In genomic region chr12:122895290-122895689, GRCh38 we compare ENCODE assay signal across 7 cellular contexts. TPM values are rescaled to one million over a fixed set of nuclear protein-coding genes. Genes with fewer than 3 reads are reported as not detected.
A peak's percentile ranks its signal among the peaks of the same experiment; 100 is the strongest.
DNase-seq lines count a peak whose midpoint lies in the region; ATAC-seq, FAIRE-seq and TF ChIP-seq lines count a peak whose summit lies in the region.

No MANE protein-coding gene starts in this region.

- peak overlapping the region; percentile 99 to 100 (median 100) for H3K27ac Mint-ChIP-seq in immature natural killer cell

- peak overlapping the region; percentile 77 for H4K91ac ChIP-seq in IMR-90 (ENCODE audit: insufficient read depth, low read depth, low read length)

- peaks cover 47% of the 10 kb centered on the region; the same call in 1 of the 2 replicates for H4K20me1 ChIP-seq in IMR-90 (ENCODE audit: insufficient read depth, low read length)

- no peak overlapping the region for H2BK20ac ChIP-seq in IMR-90 (ENCODE audit: low read depth, low read length)

- no peak for TF ChIP-seq RAD21 in IMR-90 (IDR thresholded peaks at IDR 0.05; ENCODE audit: low read length)

- H3K4me1 ChIP-seq in IMR-90 (ENCODE audit: control insufficient read depth, insufficient read depth, low read length) (peaks cover 19% of the 10 kb centered on the region), adrenal gland (replicated peaks in 1 of 2) (peaks cover 44 to 48% of the 10 kb centered on the region in 2 donors), stomach smooth muscle (ENCODE audit: control insufficient read depth, insufficient read depth, low read length) (peaks cover 28% of the 10 kb centered on the region)

- H3K4me3 ChIP-seq in IMR-90 (ENCODE audit: insufficient read depth, low read depth, low read length): peak overlapping the region; percentile 97
- H3K4me3 ChIP-seq in adrenal gland: peak overlapping the region; percentile 57 to 82 (median 62)
- peak overlapping the region; percentile 74 to 90 for H3K4me3 ChIP-seq in stomach smooth muscle (ENCODE audit: low read length in 2 of 2)

- peak overlapping the region; percentile 97 for H3K4ac ChIP-seq in IMR-90 (ENCODE audit: low read depth, low read length)

- H3K36me3 Mint-ChIP-seq in immature natural killer cell: no peaks in the 10 kb centered on the region

- H2BK120ac ChIP-seq in IMR-90 (ENCODE audit: low read depth, low read length): peak overlapping the region; percentile 74; the same call in 1 of the 2 replicates

- POLR2A ChIA-PET in IMR-90 (lab: Charles Lee; ENCODE audit: unreplicated experiment): no interaction called here

- H3K27me3 ChIP-seq in IMR-90 (ENCODE audit: control insufficient read depth, insufficient read depth, low read length): no peaks in the 10 kb centered on the region
- no peaks in the 10 kb centered on the region for H3K27me3 ChIP-seq in adrenal gland
- no peaks in the 10 kb centered on the region for H3K27me3 ChIP-seq in stomach smooth muscle (ENCODE audit: control insufficient read depth in 1 of 2, insufficient read depth in 2 of 2, low read length in 2 of 2)

- no peak for TF ChIP-seq CTCF in IMR-90 (conservative IDR thresholded peaks at IDR 0.05; ENCODE audit: low read depth, low read length)
- no peak for TF ChIP-seq CTCF in adrenal gland (IDR thresholded peaks at IDR 0.05)

- H3K9ac ChIP-seq in IMR-90 (ENCODE audit: low read depth, low read length): peak overlapping the region; percentile 98
- H3K9ac ChIP-seq in stomach smooth muscle (ENCODE audit: low read length in 2 of 2): peak overlapping the region; percentile 93 to 95

- H3K4me1 Mint-ChIP-seq in immature natural killer cell: peaks cover 91 to 97% of the 10 kb centered on the region in 2 donors

- peak overlapping the region; percentile 88 for H4K5ac ChIP-seq in IMR-90 (ENCODE audit: low read depth, low read length)

- no peak for TF ChIP-seq POLR2A in IMR-90 (IDR thresholded peaks at IDR 0.05; ENCODE audit: low read depth, low read length)
- TF ChIP-seq POLR2A in adrenal gland (IDR thresholded peaks at IDR 0.05): no peak

- H3K56ac ChIP-seq in IMR-90 (ENCODE audit: extremely low read depth, insufficient read depth, low read length): peak overlapping the region; percentile 87

- peak overlapping the region; percentile 97 for H3K4me2 ChIP-seq in IMR-90 (ENCODE audit: low read depth, low read length)

- H3K23ac ChIP-seq in IMR-90 (ENCODE audit: low read depth, low read length): peak overlapping the region; percentile 98

- H3K79me1 ChIP-seq in IMR-90 (ENCODE audit: low read depth in 1 of 2, low read length in 2 of 2): peaks cover 0 to 63% of the 10 kb centered on the region in 2 experiments; a peak in 2 of 4 replicates

- H3K36me3 ChIP-seq in IMR-90 (ENCODE audit: control insufficient read depth, insufficient read depth, low read length) (no peaks in the 10 kb centered on the region; the same call in 1 of the 2 replicates), adrenal gland (replicated peaks in 1 of 2) (no peaks in the 10 kb centered on the region), stomach smooth muscle (ENCODE audit: control insufficient read depth in 2 of 2, insufficient read depth in 2 of 2, low read length in 2 of 2) (no peaks in the 10 kb centered on the region)

- no peak for DNase-seq in IMR-90
- no peak for DNase-seq in adrenal gland
- no peak for DNase-seq in immature natural killer cell
- DNase-seq in RCC 7860 (ENCODE audit: low spot score): no peak
- no peak for DNase-seq in activated CD8-positive, alpha-beta memory T cell treated with anti-CD3 and anti-CD28 coated beads for 24 hours
- no peak for DNase-seq in NCI-H146 (lab: John Stamatoyannopoulos, UW)

- H3K9me3 Mint-ChIP-seq in immature natural killer cell: no peaks in the 10 kb centered on the region

- H2AFZ ChIP-seq in IMR-90 (replicated peaks; ENCODE audit: low read length, poor library complexity): peak overlapping the region; percentile 99

- H3K9me3 ChIP-seq in IMR-90 (ENCODE audit: control insufficient read depth, insufficient read depth, low read length): no peaks in the 10 kb centered on the region
- H3K9me3 ChIP-seq in adrenal gland (replicated peaks in 1 of 3): no peaks in the 10 kb centered on the region
- H3K9me3 ChIP-seq in stomach smooth muscle (ENCODE audit: control insufficient read depth in 2 of 2, low read length in 2 of 2): no peaks in the 10 kb centered on the region

- 5% methylated on average over 8 of the region's 8 CpGs; no CpG with 5 or more reads in 1 of the 2 experiments for WGBS in IMR-90 (ENCODE audit: extremely low coverage in 2 of 2, insufficient read length in 1 of 2), 2 experiments
- WGBS in adrenal gland, 4 donors: 0 to 5% (median 2%) methylated on average over 8 of the region's 8 CpGs

- dilution Hi-C loops in IMR-90 (cut with HindIII; ENCODE audit: low sequenced_read_pairs, unreplicated experiment): no loop called here

- H2BK5ac ChIP-seq in IMR-90 (ENCODE audit: low read depth, low read length, poor library complexity, severe bottlenecking): peak overlapping the region; percentile 89

- H3K4me3 Mint-ChIP-seq in immature natural killer cell: peak overlapping the region; percentile 94 to 99 (median 97)

- H3K14ac ChIP-seq in IMR-90 (replicated peaks; ENCODE audit: low read depth, low read length): peak overlapping the region; percentile 99

- peak overlapping the region; percentile 83; the same call in 1 of the 2 replicates for H3K18ac ChIP-seq in IMR-90 (ENCODE audit: low read depth, low read length)

- H3K27ac ChIP-seq in IMR-90 (ENCODE audit: insufficient read depth, low read length): peak overlapping the region; percentile 93
- H3K27ac ChIP-seq in adrenal gland: peak overlapping the region in 4 of 5 donors; percentile 76 to 89 (median 84)
- H3K27ac ChIP-seq in stomach smooth muscle (ENCODE audit: low read length): peak overlapping the region; percentile 70

- peak overlapping the region; percentile 97 for H2AK9ac ChIP-seq in IMR-90 (replicated peaks; ENCODE audit: low read depth, low read length, poor library complexity)

- peaks cover 18 to 49% (median 26%) of the 10 kb centered on the region in 3 donors for H3K27me3 Mint-ChIP-seq in immature natural killer cell (ENCODE audit: low read depth in 3 of 3)

- H3K9me1 ChIP-seq in IMR-90 (ENCODE audit: insufficient read depth, low read length): peaks cover 23% of the 10 kb centered on the region

- peak overlapping the region; percentile 75 for H2AK5ac ChIP-seq in IMR-90 (ENCODE audit: low read depth, low read length)

- peak overlapping the region; percentile 33 to 94 for H4K8ac ChIP-seq in IMR-90 (ENCODE audit: low read depth in 2 of 2, low read length in 2 of 2)

- H2BK15ac ChIP-seq in IMR-90 (ENCODE audit: low read depth, low read length): peak overlapping the region; percentile 20; the same call in 1 of the 3 replicates

- peak; percentile 18 for ATAC-seq in IMR-90 (ENCODE audit: low read depth)

- BruUV-seq in IMR-90 (replicated peaks; lab: Mats Ljungman, UMichigan): no TSS peak

- intact Hi-C loops in IMR-90 (cut with micrococcal nuclease) (loop anchor here (10.0 kb wide), 1 partner anchor 340 kb away; the partner anchor contains the start of genes MPHOSPH9 and MTRFR), adrenal gland (cut with DNase I) (no loop called here)

- CTCF ChIA-PET in IMR-90 (lab: Yijun Ruan, JAX): interaction anchor here (0.6 kb wide), 1 partner anchor 69 kb away, joined by 7 read pairs; no protein-coding TSS in a partner anchor

- FAIRE-seq in RCC 7860 (lab: Jason Lieb, UNC): no peak

- in situ Hi-C loops in IMR-90 (cut with MboI; ENCODE audit: low sequenced_read_pairs): no loop called here

TF ChIP-seq in IMR-90, 13 proteins besides CTCF, POLR2A, EP300 and RAD21:
- TF ChIP-seq MXI1 (IDR thresholded peaks at IDR 0.05; ENCODE audit: borderline replicate concordance, low read depth, low read length) (no peak), MAFK (IDR thresholded peaks at IDR 0.05; ENCODE audit: low read depth, low read length) (no peak), ELK1 (IDR thresholded peaks at IDR 0.05; ENCODE audit: borderline replicate concordance, low read depth, low read length) (no peak), RFX5 (IDR thresholded peaks at IDR 0.05; ENCODE audit: low read depth, low read length) (no peak), NFE2L2 (IDR thresholded peaks at IDR 0.05; ENCODE audit: low read depth, low read length) (no peak), SMC3 (IDR thresholded peaks at IDR 0.05; ENCODE audit: low read depth, low read length) (no peak), CHD1 (IDR thresholded peaks at IDR 0.05; ENCODE audit: low read depth, low read length) (no peak), FOS (IDR thresholded peaks at IDR 0.05; ENCODE audit: low read depth, low read length) (no peak), MAZ (IDR thresholded peaks at IDR 0.05; ENCODE audit: borderline replicate concordance, low read depth, low read length) (no peak), RCOR1 (IDR thresholded peaks at IDR 0.05; ENCODE audit: insufficient replicate concordance, low read length) (no peak), USF2 (IDR thresholded peaks at IDR 0.05; ENCODE audit: low read depth, low read length) (no peak), BHLHE40 (IDR thresholded peaks at IDR 0.05; ENCODE audit: low read depth, low read length) (no peak), CEBPB (IDR thresholded peaks at IDR 0.05; ENCODE audit: low read depth, low read length) (no peak)

RNA-seq across cellular contexts. Expression of gene VPS37B, which starts 0.6 kb away (rescaled TPM):
- total RNA-seq in IMR-90 (2012; rRNA removed) (8.6 and 13.9 TPM in 2 replicates), adrenal gland (10 to 100 TPM; 21.8 to 46.1 (median 30.7) TPM)
- polyA plus RNA-seq in IMR-90 (2012; rRNA removed) (25.7 and 29.9 TPM in 2 replicates), adrenal gland (10 to 100 TPM; 11.0 to 52.4 (median 25.7) TPM), immature natural killer cell (10 to 100 TPM; 39.5 to 70.1 (median 43.6) TPM)
- 30.2 and 32.2 TPM in 2 replicates for polyA plus RNA-seq in IMR-90 (2012; cell fraction: cytosol; rRNA removed)
- 46.1 and 46.4 TPM in 2 replicates for polyA plus RNA-seq in IMR-90 (2012; cell fraction: nucleus; rRNA removed; ENCODE audit: low replicate concordance)
